ENCODE assay signal across 9 cellular contexts in the genomic region with DNA sequence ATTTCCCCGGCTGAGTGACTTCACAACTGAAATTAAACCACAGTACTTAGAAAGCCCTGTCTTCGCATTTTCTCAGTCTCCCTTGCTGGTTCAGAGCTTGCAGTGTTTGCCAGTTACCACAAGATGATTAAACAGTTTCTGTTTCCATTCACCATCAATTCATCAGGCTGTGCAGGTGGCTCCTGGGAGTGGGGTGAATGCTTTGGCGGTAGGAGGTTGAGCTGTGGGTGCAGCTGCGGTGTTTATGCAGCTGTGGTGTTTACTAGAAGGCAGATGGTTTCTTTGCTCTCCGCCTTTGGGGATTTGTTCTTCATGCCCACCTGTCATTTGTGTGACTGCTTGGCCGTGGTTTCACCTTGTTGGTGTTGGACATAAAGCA. TPM values are rescaled to one million over a fixed set of nuclear protein-coding genes. Genes with fewer than 3 reads are reported as not detected.
A peak's percentile ranks its signal among the peaks of the same experiment; 100 is the strongest.
DNase-seq lines count a peak whose midpoint lies in the region; ATAC-seq and TF ChIP-seq lines count a peak whose summit lies in the region.
"Had no signal": no experiment of that assay in that cellular context is flagged by ENCODE, and none has a peak within 500 bp of the region (broad histone marks: within the 10 kb centered on the region; RNA-seq: fewer than 3 reads in every experiment).

No MANE protein-coding gene starts in this region.

- H3K27ac ChIP-seq in SJCRH30 (no peak overlapping the region), duodenal mucosa (ENCODE audit: low read depth, low read length) (no peak overlapping the region), tibial artery (no peak overlapping the region)

- H3K4me1 Mint-ChIP-seq in stimulated activated naive CD8-positive, alpha-beta T cell treated with anti-CD3 and anti-CD28 coated beads, Interleukin-15, amount 100 ng/mL, for 72 hours: peaks cover 26% of the 10 kb centered on the region

- DNase-seq in COLO668 (lab: John Stamatoyannopoulos, UW; ENCODE audit: unreplicated experiment): peak; percentile 91
- DNase-seq in SJCRH30: peak; percentile 65 to 82
- peak; percentile 80 to 87 for DNase-seq in stimulated activated naive CD8-positive, alpha-beta T cell treated with anti-CD3 and anti-CD28 coated beads, Interleukin-15, amount 100 ng/mL, for 72 hours
- no peak for DNase-seq in tibial artery
- DNase-seq in ureter (ENCODE audit: low spot score): no peak

- peak overlapping the region in 1 of 2 donors; percentile 89 for H3K27ac Mint-ChIP-seq in stimulated activated naive CD8-positive, alpha-beta T cell treated with anti-CD3 and anti-CD28 coated beads, Interleukin-15, amount 100 ng/mL, for 72 hours

- no peak overlapping the region for H3K4me3 ChIP-seq in SJCRH30
- peak overlapping the region; percentile 12 to 17 for H3K4me3 ChIP-seq in duodenal mucosa (ENCODE audit: low read depth in 1 of 2, low read length in 2 of 2)
- H3K4me3 ChIP-seq in tibial artery: no peak overlapping the region

- intact Hi-C loops in tibial artery (cut with DNase I; ENCODE audit: low total_unique reads): no loop called here

- H3K9me3 ChIP-seq in SJCRH30 (replicated peaks) (no peaks in the 10 kb centered on the region), duodenal mucosa (ENCODE audit: control insufficient read depth in 1 of 2, low read length in 2 of 2) (no peaks in the 10 kb centered on the region), tibial artery (no peaks in the 10 kb centered on the region)

- no peak for TF ChIP-seq CTCF in tibial artery (IDR thresholded peaks at IDR 0.05)

- H3K9me3 Mint-ChIP-seq in stimulated activated naive CD8-positive, alpha-beta T cell treated with anti-CD3 and anti-CD28 coated beads, Interleukin-15, amount 100 ng/mL, for 72 hours: no peaks in the 10 kb centered on the region

- peak; percentile 99 for ATAC-seq in GM19468 (IDR thresholded peaks at IDR 0.05; ENCODE audit: extremely low read depth, unreplicated experiment)
- ATAC-seq in HG03565 (IDR thresholded peaks at IDR 0.05; ENCODE audit: unreplicated experiment): peak; percentile 96
- peak; percentile 99 for ATAC-seq in stimulated activated naive CD8-positive, alpha-beta T cell treated with anti-CD3 and anti-CD28 coated beads, Interleukin-15, amount 100 ng/mL, for 72 hours

- H3K27me3 ChIP-seq in SJCRH30 (no peaks in the 10 kb centered on the region), duodenal mucosa (ENCODE audit: control insufficient read depth in 1 of 2, insufficient read depth in 2 of 2, low read length in 2 of 2) (peaks cover 8 to 9% of the 10 kb centered on the region in 2 donors), tibial artery (no peaks in the 10 kb centered on the region)

- peak overlapping the region; percentile 23 to 67 for H3K4me3 Mint-ChIP-seq in stimulated activated naive CD8-positive, alpha-beta T cell treated with anti-CD3 and anti-CD28 coated beads, Interleukin-15, amount 100 ng/mL, for 72 hours

- H3K36me3 ChIP-seq in SJCRH30: no peaks in the 10 kb centered on the region
- no peaks in the 10 kb centered on the region for H3K36me3 ChIP-seq in duodenal mucosa (ENCODE audit: control insufficient read depth in 1 of 2, insufficient read depth in 2 of 2, low read length in 2 of 2)
- no peaks in the 10 kb centered on the region for H3K36me3 ChIP-seq in tibial artery

- H3K4me1 ChIP-seq in SJCRH30: peaks cover 10% of the 10 kb centered on the region
- H3K4me1 ChIP-seq in duodenal mucosa (ENCODE audit: control insufficient read depth in 1 of 2, insufficient read depth in 2 of 2, low read length in 2 of 2): peaks cover 5 to 9% of the 10 kb centered on the region in 2 donors
- H3K4me1 ChIP-seq in tibial artery: no peaks in the 10 kb centered on the region

- no peak overlapping the region for H3K9ac ChIP-seq in duodenal mucosa (ENCODE audit: low read depth in 1 of 2, low read length in 2 of 2)

- peaks cover 76% of the 10 kb centered on the region for H3K27me3 Mint-ChIP-seq in stimulated activated naive CD8-positive, alpha-beta T cell treated with anti-CD3 and anti-CD28 coated beads, Interleukin-15, amount 100 ng/mL, for 72 hours

RNA-seq across cellular contexts. Expression of a gene that starts 16.1 kb away (rescaled TPM):
- not detected in 2 replicates for total RNA-seq in SJCRH30 (2014; rRNA removed; shearing (Covaris generic))
- 52.7 TPM for total RNA-seq in ureter
- total RNA-seq: fibroblast of villous mesenchyme had no signal

Comparison
In these comparisons a context has a peak if more than half of its experiments do, and no peak if none do; other contexts are left out.
1. DNase-seq: peak in COLO668 (single experiment), SJCRH30 (2 of 2) and stimulated activated naive CD8-positive, alpha-beta T cell treated with anti-CD3 and anti-CD28 coated beads, Interleukin-15, amount 100 ng/mL, for 72 hours (2 of 2); none in tibial artery (0 of 2) and ureter (single experiment).
2. H3K4me3 ChIP-seq: peak in duodenal mucosa (2 of 2); none in SJCRH30 (single experiment) and tibial artery (0 of 2).
3. RNA of a gene that starts 16.1 kb away (total RNA-seq): 52.7 TPM in ureter (single experiment); not detected in SJCRH30; every median in the first group is over 10 times any median in the second.
4. Peak in every context shown above with its lines, with median percentiles within 50 percentile points of each other: ATAC-seq.